Comparison of ENCODE assay signal across 9 cellular contexts in genomic region chr1:181061891-181062777, GRCh38. TPM values are rescaled to one million over a fixed set of nuclear protein-coding genes. Genes with fewer than 3 reads are reported as not detected.
A peak's percentile ranks its signal among the peaks of the same experiment; 100 is the strongest.
DNase-seq lines count a peak whose midpoint lies in the region; ATAC-seq and TF ChIP-seq lines count a peak whose summit lies in the region.
"Had no signal": no experiment of that assay in that cellular context is flagged by ENCODE, and none has a peak within 500 bp of the region (broad histone marks: within the 10 kb centered on the region; RNA-seq: fewer than 3 reads in every experiment).

No MANE protein-coding gene starts in this region.

- peaks cover 22% of the 10 kb centered on the region for H3K36me3 Mint-ChIP-seq in activated T-cell treated with anti-CD3 and anti-CD28 coated beads, Interleukin-2, amount 50 U/mL, for 4 hours (ENCODE audit: insufficient read depth)

- H3K4me1 Mint-ChIP-seq in activated T-cell treated with anti-CD3 and anti-CD28 coated beads, Interleukin-2, amount 50 U/mL, for 4 hours (ENCODE audit: low read depth): peaks cover 21% of the 10 kb centered on the region

- no peaks in the 10 kb centered on the region for H3K27me3 ChIP-seq in neutrophil

- no peaks in the 10 kb centered on the region for H3K27me3 Mint-ChIP-seq in activated T-cell treated with anti-CD3 and anti-CD28 coated beads, Interleukin-2, amount 50 U/mL, for 4 hours (ENCODE audit: low read depth)

- peak overlapping the region; percentile 52 for H3K4me3 Mint-ChIP-seq in activated T-cell treated with anti-CD3 and anti-CD28 coated beads, Interleukin-2, amount 50 U/mL, for 4 hours

- ATAC-seq in GM19468 (IDR thresholded peaks at IDR 0.05; ENCODE audit: extremely low read depth, unreplicated experiment) (peak; percentile 61), HG03439 (IDR thresholded peaks at IDR 0.05; ENCODE audit: unreplicated experiment) (peak; percentile 90)
- peak; percentile 65 to 72 for ATAC-seq in activated T-cell treated with anti-CD3 and anti-CD28 coated beads, Interleukin-2, amount 50 U/mL, for 4 hours

- H3K36me3 ChIP-seq in neutrophil: peaks cover 17% of the 10 kb centered on the region

- H3K9me3 Mint-ChIP-seq in activated T-cell treated with anti-CD3 and anti-CD28 coated beads, Interleukin-2, amount 50 U/mL, for 4 hours: peaks cover 14% of the 10 kb centered on the region

- peak; percentile 69 for DNase-seq in GM10266 (ENCODE audit: extremely low spot score)
- DNase-seq in activated T-cell treated with anti-CD3 and anti-CD28 coated beads, Interleukin-2, amount 50 U/mL, for 4 hours: peak; percentile 16
- DNase-seq in retina: no peak
- DNase-seq in NCI-H2081 treated with DMSO at 0.1 percent for 48 hours (lab: John Stamatoyannopoulos, UW): no peak
- DNase-seq in COLO668 (lab: John Stamatoyannopoulos, UW; ENCODE audit: unreplicated experiment): no peak

- TF ChIP-seq CTCF in GM10266 (IDR thresholded peaks at IDR 0.05; ENCODE audit: control insufficient read depth, insufficient read depth, low read depth, missing control alignments) (no peak), neutrophil (IDR thresholded peaks at IDR 0.05) (no peak)

- H3K27ac ChIP-seq in neutrophil: peak overlapping the region; percentile 79
- H3K27ac ChIP-seq: parathyroid adenoma had no signal

- no peaks in the 10 kb centered on the region for H3K9me3 ChIP-seq in neutrophil

- H3K4me3 ChIP-seq in neutrophil (ENCODE audit: low read depth in 1 of 2, low read length in 1 of 2): peak overlapping the region; percentile 38 to 39

- H3K4me1 ChIP-seq in neutrophil (ENCODE audit: control insufficient read depth in 1 of 2, insufficient read depth in 1 of 2, low read depth in 1 of 2, low read length in 1 of 2): peaks cover 19 to 21% of the 10 kb centered on the region in 2 experiments
- H3K4me1 ChIP-seq: parathyroid adenoma had no signal

RNA-seq across cellular contexts. Expression of gene IER5, which starts 26.4 kb away (rescaled TPM):
- 10 to 100 TPM; 43.6 to 58.9 (median 54.9) TPM for total RNA-seq in activated T-cell treated with anti-CD3 and anti-CD28 coated beads, Interleukin-2, amount 50 U/mL, for 4 hours

RNA-seq across cellular contexts. Expression of gene MR1, which starts 28.4 kb away (rescaled TPM):
- total RNA-seq in activated T-cell treated with anti-CD3 and anti-CD28 coated beads, Interleukin-2, amount 50 U/mL, for 4 hours: 10 to 100 TPM in 1 of 3 donors, 1 to 10 TPM in 2; 6.5 to 10.7 (median 8.3) TPM

RNA-seq across cellular contexts. Expression of gene STX6, which starts 39.5 kb away (rescaled TPM):
- total RNA-seq in activated T-cell treated with anti-CD3 and anti-CD28 coated beads, Interleukin-2, amount 50 U/mL, for 4 hours: 10 to 100 TPM; 26.9 to 27.6 (median 27.0) TPM

Comparison
In these comparisons a context has a peak if more than half of its experiments do, and no peak if none do; other contexts are left out.
1. DNase-seq: peak in GM10266 (single experiment) and activated T-cell treated with anti-CD3 and anti-CD28 coated beads, Interleukin-2, amount 50 U/mL, for 4 hours (single experiment); none in retina (single experiment), NCI-H2081 treated with DMSO at 0.1 percent for 48 hours (single experiment) and COLO668 (single experiment).
2. Peak in every context shown above with its lines, with median percentiles within 50 percentile points of each other: ATAC-seq.